In genomic region chr22:20437253-20438065, GRCh38 we compare ENCODE assay signal across 7 cellular contexts. TPM values are rescaled to one million over a fixed set of nuclear protein-coding genes. Genes with fewer than 3 reads are reported as not detected.
DNase-seq lines count a peak whose midpoint lies in the region; ATAC-seq, FAIRE-seq and TF ChIP-seq lines count a peak whose summit lies in the region.

A gene with protein sequence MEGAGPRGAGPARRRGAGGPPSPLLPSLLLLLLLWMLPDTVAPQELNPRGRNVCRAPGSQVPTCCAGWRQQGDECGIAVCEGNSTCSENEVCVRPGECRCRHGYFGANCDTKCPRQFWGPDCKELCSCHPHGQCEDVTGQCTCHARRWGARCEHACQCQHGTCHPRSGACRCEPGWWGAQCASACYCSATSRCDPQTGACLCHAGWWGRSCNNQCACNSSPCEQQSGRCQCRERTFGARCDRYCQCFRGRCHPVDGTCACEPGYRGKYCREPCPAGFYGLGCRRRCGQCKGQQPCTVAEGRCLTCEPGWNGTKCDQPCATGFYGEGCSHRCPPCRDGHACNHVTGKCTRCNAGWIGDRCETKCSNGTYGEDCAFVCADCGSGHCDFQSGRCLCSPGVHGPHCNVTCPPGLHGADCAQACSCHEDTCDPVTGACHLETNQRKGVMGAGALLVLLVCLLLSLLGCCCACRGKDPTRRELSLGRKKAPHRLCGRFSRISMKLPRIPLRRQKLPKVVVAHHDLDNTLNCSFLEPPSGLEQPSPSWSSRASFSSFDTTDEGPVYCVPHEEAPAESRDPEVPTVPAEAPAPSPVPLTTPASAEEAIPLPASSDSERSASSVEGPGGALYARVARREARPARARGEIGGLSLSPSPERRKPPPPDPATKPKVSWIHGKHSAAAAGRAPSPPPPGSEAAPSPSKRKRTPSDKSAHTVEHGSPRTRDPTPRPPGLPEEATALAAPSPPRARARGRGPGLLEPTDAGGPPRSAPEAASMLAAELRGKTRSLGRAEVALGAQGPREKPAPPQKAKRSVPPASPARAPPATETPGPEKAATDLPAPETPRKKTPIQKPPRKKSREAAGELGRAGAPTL (minus strand): TSS chr22:20437825. CDS start chr22:20437754, 71 bp downstream.

- peak within 1 kb of the TSS; percentile 90 for H3K4me3 Mint-ChIP-seq in neural progenitor cell

- H3K27me3 ChIP-seq in neural progenitor cell, result peaks cover 81% of the 10 kb centered on the region

- H3K79me2 ChIP-seq in neural progenitor cell (ENCODE audit: low read depth), result no peaks in the 10 kb centered on the region

- H3K36me3 ChIP-seq in neural progenitor cell, result no peaks in the 10 kb centered on the region

- peaks cover 16% of the 10 kb centered on the region for H3F3A ChIP-seq in neural progenitor cell (ENCODE audit: low read depth)

- no peaks in the 10 kb centered on the region for H3K9me3 Mint-ChIP-seq in neural progenitor cell

- H3K4me1 Mint-ChIP-seq in neural progenitor cell, result peaks cover 19% of the 10 kb centered on the region

- peak; percentile 47 for FAIRE-seq in GM12891 (lab: Jason Lieb, UNC)

- H3K4me2 ChIP-seq in neural progenitor cell, result peak within 1 kb of the TSS; percentile 89

- H3K9me3 ChIP-seq in neural progenitor cell (ENCODE audit: low read depth), result no peaks in the 10 kb centered on the region

- no peak within 1 kb of the TSS for H3K27ac Mint-ChIP-seq in neural progenitor cell

- no peak for TF ChIP-seq CTCF in neural progenitor cell (IDR thresholded peaks at IDR 0.05)

- H3K27me3 Mint-ChIP-seq in neural progenitor cell (ENCODE audit: insufficient read depth, low read depth), result peaks cover 22% of the 10 kb centered on the region

- peaks cover 71% of the 10 kb centered on the region for H4K20me1 ChIP-seq in neural progenitor cell (ENCODE audit: low read depth)

- ATAC-seq in SK-N-SH treated with all-trans-retinoic acid at 6 μM for 48 hours (peak; percentile 71), HG03565 (IDR thresholded peaks at IDR 0.05; ENCODE audit: unreplicated experiment) (no peak)

- H3K9ac ChIP-seq in neural progenitor cell, result no peak within 1 kb of the TSS

- no peaks in the 10 kb centered on the region for H3K4me1 ChIP-seq in neural progenitor cell

- peak within 1 kb of the TSS; percentile 54 for H3K4me3 ChIP-seq in neural progenitor cell

- H3K36me3 Mint-ChIP-seq in neural progenitor cell, result peaks cover 6% of the 10 kb centered on the region

- TF ChIP-seq POLR2A in GM12891 (IDR thresholded peaks at IDR 0.05; ENCODE audit: low read depth, low read length), result no peak

- H3K27ac ChIP-seq in neural progenitor cell, result no peak within 1 kb of the TSS

- H2AFZ ChIP-seq in neural progenitor cell (replicated peaks), result peak within 1 kb of the TSS; percentile 9

- no peak for DNase-seq in GM12891 (ENCODE audit: insufficient read length, low spot score)
- DNase-seq in fibroblast of the conjunctiva (ENCODE audit: low read depth), result peak; percentile 31
- DNase-seq in neural progenitor cell (ENCODE audit: low spot score), result peak; percentile 81
- DNase-seq in NCI-H128 (lab: John Stamatoyannopoulos, UW; ENCODE audit: unreplicated experiment), result no peak
- no peak for DNase-seq in NK-92 treated with Interleukin-12 subunit alpha and Interleukin-12 subunit beta, amount 100 ng/mL, for 24 hours (lab: John Stamatoyannopoulos, UW)

TF ChIP-seq in GM12891, 5 proteins besides CTCF, POLR2A, EP300 and RAD21:
- TF ChIP-seq TAF1 (IDR thresholded peaks at IDR 0.05; ENCODE audit: low read depth, low read length), result no peak
- no peak for TF ChIP-seq PAX5 (IDR thresholded peaks at IDR 0.05; ENCODE audit: insufficient read depth, low read length, severe bottlenecking)
- TF ChIP-seq SPI1 (IDR thresholded peaks at IDR 0.05; ENCODE audit: low read depth, low read length), result no peak
- TF ChIP-seq POU2F2 (IDR thresholded peaks at IDR 0.05; ENCODE audit: low read depth, low read length), result no peak
- TF ChIP-seq POLR2AphosphoS5 (IDR thresholded peaks at IDR 0.05; ENCODE audit: low read depth, low read length), result no peak

TF ChIP-seq in SK-N-SH treated with all-trans-retinoic acid at 6 μM for 48 hours, 23 proteins besides CTCF, POLR2A, EP300 and RAD21:
- TF ChIP-seq ZNF70 (CRISPR knock-in tag; IDR thresholded peaks at IDR 0.05) (no peak), ESRRG (CRISPR knock-in tag; IDR thresholded peaks at IDR 0.05) (no peak), RARB (CRISPR knock-in tag; IDR thresholded peaks at IDR 0.05) (no peak), ZNF8 (CRISPR knock-in tag; IDR thresholded peaks at IDR 0.05) (no peak), TCF4 (CRISPR knock-in tag; IDR thresholded peaks at IDR 0.05; ENCODE audit: borderline replicate concordance) (no peak), CSDC2 (CRISPR knock-in tag; IDR thresholded peaks at IDR 0.05) (no peak), GLIS3 (CRISPR knock-in tag; IDR thresholded peaks at IDR 0.05) (no peak), ARNTL (CRISPR knock-in tag; IDR thresholded peaks at IDR 0.05; ENCODE audit: borderline replicate concordance, low read depth) (no peak), TSHZ2 (CRISPR knock-in tag; IDR thresholded peaks at IDR 0.05) (no peak)

RNA-seq across cellular contexts. Expression of the gene that starts here (rescaled TPM):
- 0.08 TPM for polyA plus RNA-seq in GM12891 (2012; ENCODE audit: low read depth, missing spikeins)
- 0.22 and 3.9 TPM in 2 replicates for total RNA-seq in neural progenitor cell (ENCODE audit: low replicate concordance)

Comparison
In these comparisons a context has a peak if more than half of its experiments do, and no peak if none do; other contexts are left out.
1. DNase-seq: peak in fibroblast of the conjunctiva (single experiment) and neural progenitor cell (single experiment); none in GM12891 (single experiment), NCI-H128 (single experiment) and NK-92 treated with Interleukin-12 subunit alpha and Interleukin-12 subunit beta, amount 100 ng/mL, for 24 hours (single experiment).